ENCODE assay signal across 19 cellular contexts in genomic region chr11:118082880-118083543, GRCh38. TPM values are rescaled to one million over a fixed set of nuclear protein-coding genes. Genes with fewer than 3 reads are reported as not detected.
DNase-seq lines count a peak whose midpoint lies in the region; ATAC-seq and TF ChIP-seq lines count a peak whose summit lies in the region.
"Had no signal": no experiment of that assay in that cellular context is flagged by ENCODE, and none has a peak within 500 bp of the region (broad histone marks: within the 10 kb centered on the region; RNA-seq: fewer than 3 reads in every experiment).

No MANE protein-coding gene starts in this region.

- H3K27ac ChIP-seq in left ventricle myocardium inferior (replicated peaks) (peak overlapping the region; percentile 79), neutrophil (peak overlapping the region; percentile 86), upper lobe of right lung (no peak overlapping the region)
- H3K27ac ChIP-seq: KMS-11 had no signal

- no peaks in the 10 kb centered on the region for H3K36me3 ChIP-seq in left ventricle myocardium inferior
- no peaks in the 10 kb centered on the region for H3K36me3 ChIP-seq in neutrophil
- H3K36me3 ChIP-seq in upper lobe of right lung = no peaks in the 10 kb centered on the region

- no peaks in the 10 kb centered on the region for H3K36me3 Mint-ChIP-seq in WTC11

- DNase-seq in CD1c-positive myeloid dendritic cell (ENCODE audit: extremely low spot score) = peak; percentile 11
- DNase-seq in WTC11 (ENCODE audit: low spot score) = no peak
- DNase-seq in left ventricle myocardium inferior = peak; percentile 30
- DNase-seq in NCI-H2107 (lab: John Stamatoyannopoulos, UW) = no peak
- DNase-seq in DMS153 treated with DMSO at 0.1 percent for 48 hours (lab: John Stamatoyannopoulos, UW; ENCODE audit: unreplicated experiment) = no peak
- no peak for DNase-seq in upper lobe of right lung
- DNase-seq: activated CD4-positive, alpha-beta T cell treated with anti-CD3 and anti-CD28 coated beads, Interleukin-2, amount 50 U/mL, for 48 hours; activated gamma-delta T cell treated with Interleukin-2 at 50 U/mL for 16 hours; cerebellar nuclear complex; effector memory CD8-positive, alpha-beta T cell; HFFc6; natural killer cell; NCI-H2029 treated with DMSO at 0.1 percent for 48 hours; NCI-H510A treated with DMSO at 0.1 percent for 48 hours had no signal

- peaks cover 14% of the 10 kb centered on the region for H3K9me3 ChIP-seq in left ventricle myocardium inferior (replicated peaks)
- no peaks in the 10 kb centered on the region for H3K9me3 ChIP-seq in neutrophil
- no peaks in the 10 kb centered on the region for H3K9me3 ChIP-seq in upper lobe of right lung

- no peaks in the 10 kb centered on the region; the same call in 1 of the 2 replicates for H3K27me3 Mint-ChIP-seq in WTC11 (ENCODE audit: low read depth)

- TF ChIP-seq CTCF in WTC11 (IDR thresholded peaks at IDR 0.05) (no peak), left ventricle myocardium inferior (IDR thresholded peaks at IDR 0.05; ENCODE audit: borderline replicate concordance) (no peak), neutrophil (IDR thresholded peaks at IDR 0.05) (no peak), upper lobe of right lung (IDR thresholded peaks at IDR 0.05) (no peak)

- ATAC-seq in WTC11 = peak; percentile 60
- ATAC-seq in upper lobe of right lung = no peak
- no peak for ATAC-seq in HG03432 (IDR thresholded peaks at IDR 0.05; ENCODE audit: unreplicated experiment)
- ATAC-seq: effector memory CD8-positive, alpha-beta T cell; natural killer cell had no signal

- no peak overlapping the region; the same call in 1 of the 2 replicates for H3K27ac Mint-ChIP-seq in WTC11
- H3K27ac Mint-ChIP-seq: HFFc6, natural killer cell had no signal

- intact Hi-C loops in left ventricle myocardium inferior (cut with micrococcal nuclease) = no loop called here
- intact Hi-C loops in upper lobe of right lung (cut with DNase I) = no loop called here

- no peaks in the 10 kb centered on the region for H3K27me3 ChIP-seq in left ventricle myocardium inferior (ENCODE audit: low read depth)
- no peaks in the 10 kb centered on the region for H3K27me3 ChIP-seq in neutrophil
- H3K27me3 ChIP-seq in upper lobe of right lung = peaks cover 4% of the 10 kb centered on the region

- no peak overlapping the region for H3K4me3 Mint-ChIP-seq in WTC11
- H3K4me3 Mint-ChIP-seq: effector memory CD8-positive, alpha-beta T cell; HFFc6; natural killer cell had no signal

- H3K9me3 Mint-ChIP-seq in WTC11 = peaks cover 11% of the 10 kb centered on the region

- CTCF ChIA-PET in WTC11 (lab: Charles Lee) = interaction anchor here (0.6 to 2.1 kb wide), 5 partner anchors 9 to 761 kb away, joined by 3 to 5 read pairs (median 3); no protein-coding TSS in a partner anchor

- H3K4me1 ChIP-seq in left ventricle myocardium inferior = peaks cover 28% of the 10 kb centered on the region
- H3K4me1 ChIP-seq in neutrophil (ENCODE audit: control insufficient read depth in 1 of 2, insufficient read depth in 1 of 2, low read depth in 1 of 2, low read length in 1 of 2) = peaks cover 48 to 53% of the 10 kb centered on the region in 2 experiments
- peaks cover 10% of the 10 kb centered on the region for H3K4me1 ChIP-seq in upper lobe of right lung

- POLR2A ChIA-PET in WTC11 (lab: Charles Lee) = no interaction called here

- peaks cover 16% of the 10 kb centered on the region for H3K4me1 Mint-ChIP-seq in WTC11

- no peak overlapping the region for H3K4me3 ChIP-seq in left ventricle myocardium inferior
- no peak overlapping the region for H3K4me3 ChIP-seq in neutrophil (ENCODE audit: low read depth in 1 of 2, low read length in 1 of 2)
- H3K4me3 ChIP-seq in upper lobe of right lung = no peak overlapping the region

TF ChIP-seq in WTC11, 78 proteins besides CTCF, POLR2A, EP300 and RAD21 (continues in another document):
- TF ChIP-seq NFYB (CRISPR knock-in tag; conservative IDR thresholded peaks at IDR 0.05; ENCODE audit: low read depth) (no peak), ZNF121 (CRISPR knock-in tag; IDR thresholded peaks at IDR 0.05) (no peak), OVOL2 (CRISPR knock-in tag; IDR thresholded peaks at IDR 0.05; ENCODE audit: borderline replicate concordance) (no peak), FOXK1 (CRISPR knock-in tag; IDR thresholded peaks at IDR 0.05) (no peak), SOX15 (CRISPR knock-in tag; IDR thresholded peaks at IDR 0.05) (no peak), GABPB1 (CRISPR knock-in tag; IDR thresholded peaks at IDR 0.05) (no peak), KAT7 (CRISPR knock-in tag; IDR thresholded peaks at IDR 0.05; ENCODE audit: borderline replicate concordance) (no peak), NR2C2 (CRISPR knock-in tag; IDR thresholded peaks at IDR 0.05) (no peak), ELF4 (CRISPR knock-in tag; IDR thresholded peaks at IDR 0.05; ENCODE audit: low read depth) (no peak), FOXP1 (CRISPR knock-in tag; IDR thresholded peaks at IDR 0.05; ENCODE audit: borderline replicate concordance) (no peak), ETV6 (CRISPR knock-in tag; IDR thresholded peaks at IDR 0.05) (no peak)
- TF ChIP-seq, protein P1, sequence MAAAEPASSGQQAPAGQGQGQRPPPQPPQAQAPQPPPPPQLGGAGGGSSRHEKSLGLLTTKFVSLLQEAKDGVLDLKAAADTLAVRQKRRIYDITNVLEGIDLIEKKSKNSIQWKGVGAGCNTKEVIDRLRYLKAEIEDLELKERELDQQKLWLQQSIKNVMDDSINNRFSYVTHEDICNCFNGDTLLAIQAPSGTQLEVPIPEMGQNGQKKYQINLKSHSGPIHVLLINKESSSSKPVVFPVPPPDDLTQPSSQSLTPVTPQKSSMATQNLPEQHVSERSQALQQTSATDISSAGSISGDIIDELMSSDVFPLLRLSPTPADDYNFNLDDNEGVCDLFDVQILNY (CRISPR knock-in tag; IDR thresholded peaks at IDR 0.05) = no peak
- TF ChIP-seq, protein P2, sequence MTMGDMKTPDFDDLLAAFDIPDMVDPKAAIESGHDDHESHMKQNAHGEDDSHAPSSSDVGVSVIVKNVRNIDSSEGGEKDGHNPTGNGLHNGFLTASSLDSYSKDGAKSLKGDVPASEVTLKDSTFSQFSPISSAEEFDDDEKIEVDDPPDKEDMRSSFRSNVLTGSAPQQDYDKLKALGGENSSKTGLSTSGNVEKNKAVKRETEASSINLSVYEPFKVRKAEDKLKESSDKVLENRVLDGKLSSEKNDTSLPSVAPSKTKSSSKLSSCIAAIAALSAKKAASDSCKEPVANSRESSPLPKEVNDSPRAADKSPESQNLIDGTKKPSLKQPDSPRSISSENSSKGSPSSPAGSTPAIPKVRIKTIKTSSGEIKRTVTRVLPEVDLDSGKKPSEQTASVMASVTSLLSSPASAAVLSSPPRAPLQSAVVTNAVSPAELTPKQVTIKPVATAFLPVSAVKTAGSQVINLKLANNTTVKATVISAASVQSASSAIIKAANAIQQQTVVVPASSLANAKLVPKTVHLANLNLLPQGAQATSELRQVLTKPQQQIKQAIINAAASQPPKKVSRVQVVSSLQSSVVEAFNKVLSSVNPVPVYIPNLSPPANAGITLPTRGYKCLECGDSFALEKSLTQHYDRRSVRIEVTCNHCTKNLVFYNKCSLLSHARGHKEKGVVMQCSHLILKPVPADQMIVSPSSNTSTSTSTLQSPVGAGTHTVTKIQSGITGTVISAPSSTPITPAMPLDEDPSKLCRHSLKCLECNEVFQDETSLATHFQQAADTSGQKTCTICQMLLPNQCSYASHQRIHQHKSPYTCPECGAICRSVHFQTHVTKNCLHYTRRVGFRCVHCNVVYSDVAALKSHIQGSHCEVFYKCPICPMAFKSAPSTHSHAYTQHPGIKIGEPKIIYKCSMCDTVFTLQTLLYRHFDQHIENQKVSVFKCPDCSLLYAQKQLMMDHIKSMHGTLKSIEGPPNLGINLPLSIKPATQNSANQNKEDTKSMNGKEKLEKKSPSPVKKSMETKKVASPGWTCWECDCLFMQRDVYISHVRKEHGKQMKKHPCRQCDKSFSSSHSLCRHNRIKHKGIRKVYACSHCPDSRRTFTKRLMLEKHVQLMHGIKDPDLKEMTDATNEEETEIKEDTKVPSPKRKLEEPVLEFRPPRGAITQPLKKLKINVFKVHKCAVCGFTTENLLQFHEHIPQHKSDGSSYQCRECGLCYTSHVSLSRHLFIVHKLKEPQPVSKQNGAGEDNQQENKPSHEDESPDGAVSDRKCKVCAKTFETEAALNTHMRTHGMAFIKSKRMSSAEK (CRISPR knock-in tag; IDR thresholded peaks at IDR 0.05; ENCODE audit: borderline replicate concordance) = no peak
- TF ChIP-seq, protein P3, sequence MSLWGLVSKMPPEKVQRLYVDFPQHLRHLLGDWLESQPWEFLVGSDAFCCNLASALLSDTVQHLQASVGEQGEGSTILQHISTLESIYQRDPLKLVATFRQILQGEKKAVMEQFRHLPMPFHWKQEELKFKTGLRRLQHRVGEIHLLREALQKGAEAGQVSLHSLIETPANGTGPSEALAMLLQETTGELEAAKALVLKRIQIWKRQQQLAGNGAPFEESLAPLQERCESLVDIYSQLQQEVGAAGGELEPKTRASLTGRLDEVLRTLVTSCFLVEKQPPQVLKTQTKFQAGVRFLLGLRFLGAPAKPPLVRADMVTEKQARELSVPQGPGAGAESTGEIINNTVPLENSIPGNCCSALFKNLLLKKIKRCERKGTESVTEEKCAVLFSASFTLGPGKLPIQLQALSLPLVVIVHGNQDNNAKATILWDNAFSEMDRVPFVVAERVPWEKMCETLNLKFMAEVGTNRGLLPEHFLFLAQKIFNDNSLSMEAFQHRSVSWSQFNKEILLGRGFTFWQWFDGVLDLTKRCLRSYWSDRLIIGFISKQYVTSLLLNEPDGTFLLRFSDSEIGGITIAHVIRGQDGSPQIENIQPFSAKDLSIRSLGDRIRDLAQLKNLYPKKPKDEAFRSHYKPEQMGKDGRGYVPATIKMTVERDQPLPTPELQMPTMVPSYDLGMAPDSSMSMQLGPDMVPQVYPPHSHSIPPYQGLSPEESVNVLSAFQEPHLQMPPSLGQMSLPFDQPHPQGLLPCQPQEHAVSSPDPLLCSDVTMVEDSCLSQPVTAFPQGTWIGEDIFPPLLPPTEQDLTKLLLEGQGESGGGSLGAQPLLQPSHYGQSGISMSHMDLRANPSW (CRISPR knock-in tag; conservative IDR thresholded peaks at IDR 0.05; ENCODE audit: low read depth) = no peak
- TF ChIP-seq, protein P4, sequence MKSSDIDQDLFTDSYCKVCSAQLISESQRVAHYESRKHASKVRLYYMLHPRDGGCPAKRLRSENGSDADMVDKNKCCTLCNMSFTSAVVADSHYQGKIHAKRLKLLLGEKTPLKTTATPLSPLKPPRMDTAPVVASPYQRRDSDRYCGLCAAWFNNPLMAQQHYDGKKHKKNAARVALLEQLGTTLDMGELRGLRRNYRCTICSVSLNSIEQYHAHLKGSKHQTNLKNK (CRISPR knock-in tag; IDR thresholded peaks at IDR 0.05) = no peak

RNA-seq across cellular contexts. Expression of gene SMIM35, which starts 3.8 kb away (rescaled TPM):
- total RNA-seq in WTC11 (2021) (not detected in 3 replicates), left ventricle myocardium inferior (not detected), upper lobe of right lung (not detected)
- total RNA-seq: Daoy, HFFc6, pulmonary artery endothelial cell had no signal

RNA-seq across cellular contexts. Expression of gene TMPRSS4, which starts 6.1 kb away (rescaled TPM):
- total RNA-seq in WTC11 (2021) (1.1 to 1.4 TPM (median 1.4 TPM) in 3 replicates), left ventricle myocardium inferior (0.30 TPM), upper lobe of right lung (3.0 TPM)
- total RNA-seq: Daoy, HFFc6, natural killer cell, pulmonary artery endothelial cell had no signal

Comparison
In these comparisons a context has a peak if more than half of its experiments do, and no peak if none do; other contexts are left out.
1. DNase-seq: peak in CD1c-positive myeloid dendritic cell (single experiment) and left ventricle myocardium inferior (single experiment); none in WTC11 (single experiment), NCI-H2107 (single experiment), DMS153 treated with DMSO at 0.1 percent for 48 hours (single experiment) and upper lobe of right lung (single experiment).